17 cellular contexts compared by ENCODE assay signal in the genomic region with DNA sequence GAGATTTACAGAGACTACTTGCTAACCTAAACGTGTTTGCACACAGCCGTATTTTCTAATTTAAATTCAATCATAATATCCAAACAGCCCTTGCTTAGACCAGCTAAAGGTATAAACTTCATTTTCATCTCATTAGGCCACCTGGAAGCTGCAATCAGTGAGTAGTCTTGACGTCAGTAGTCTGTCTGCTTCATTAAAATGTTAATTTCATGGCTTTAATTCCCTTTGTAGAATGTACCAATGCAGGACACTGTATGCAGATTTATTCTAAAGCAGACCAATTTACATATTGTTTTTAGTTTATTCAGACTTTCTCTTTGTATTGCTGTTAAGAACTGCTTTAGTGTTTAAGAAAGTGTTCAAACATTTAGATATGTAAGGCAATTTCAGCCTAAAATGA.
"Had no signal": no experiment of that assay in that cellular context is flagged by ENCODE, and none has a peak within 500 bp of the region (broad histone marks: within the 10 kb centered on the region; RNA-seq: fewer than 3 reads in every experiment).

No MANE protein-coding gene starts in this region.

- H3K4me3 ChIP-seq: spleen, testis, tibial nerve, upper lobe of right lung, vagina had no signal

- H3K4me1 ChIP-seq: foreskin keratinocyte, spleen, tibial nerve, upper lobe of right lung, vagina had no signal

- DNase-seq: effector memory CD8-positive, alpha-beta T cell; erythroblast; foreskin keratinocyte; kidney glomerular epithelial cell; mammary epithelial cell; naive thymus-derived CD4-positive, alpha-beta T cell; spleen; stimulated activated CD4-positive, alpha-beta T cell treated with anti-CD3 and anti-CD28 coated beads, Interleukin-15, amount 100 ng/mL, for 24 hours; stimulated activated CD4-positive, alpha-beta T cell treated with anti-CD3 and anti-CD28 coated beads, Interleukin-1b, Interleukin-23, amount 100 ng/mL, for 48 hours; stimulated activated CD4-positive, alpha-beta T cell treated with anti-CD3 and anti-CD28 coated beads, Interleukin-4, amount 100 ng/mL, for 24 hours; upper lobe of right lung had no signal

- H3K27me3 ChIP-seq: foreskin keratinocyte, neutrophil, spleen, testis, tibial nerve, upper lobe of right lung, vagina had no signal

- H3K27ac Mint-ChIP-seq: effector memory CD8-positive, alpha-beta T cell; stimulated activated memory B cell treated with anti-CD40 and anti-IgM and Interleukin-4, amounts not matched to agents 10 μg/mL and 1 μg/mL and 100 μg/mL, for 72 hours; stimulated activated naive CD8-positive, alpha-beta T cell treated with anti-CD3 and anti-CD28 coated beads, Interleukin-15, Interleukin-2, amounts not matched to agents 100 ng/mL and 50 ng/mL, for 24 hours had no signal

- H3K9me3 ChIP-seq: neutrophil, testis, upper lobe of right lung, vagina had no signal

- H3K27me3 Mint-ChIP-seq: effector memory CD8-positive, alpha-beta T cell; naive thymus-derived CD4-positive, alpha-beta T cell; stimulated activated memory B cell treated with anti-CD40 and anti-IgM and Interleukin-4, amounts not matched to agents 10 μg/mL and 1 μg/mL and 100 μg/mL, for 72 hours; stimulated activated naive CD8-positive, alpha-beta T cell treated with anti-CD3 and anti-CD28 coated beads, Interleukin-15, Interleukin-2, amounts not matched to agents 100 ng/mL and 50 ng/mL, for 24 hours had no signal

- H3K27ac ChIP-seq: foreskin keratinocyte, neutrophil, spleen, testis, tibial nerve, upper lobe of right lung, vagina had no signal

- H3K36me3 ChIP-seq: neutrophil, tibial nerve, upper lobe of right lung, vagina had no signal

- H3K4me3 Mint-ChIP-seq: effector memory CD8-positive, alpha-beta T cell; naive thymus-derived CD4-positive, alpha-beta T cell; stimulated activated memory B cell treated with anti-CD40 and anti-IgM and Interleukin-4, amounts not matched to agents 10 μg/mL and 1 μg/mL and 100 μg/mL, for 72 hours; stimulated activated naive CD8-positive, alpha-beta T cell treated with anti-CD3 and anti-CD28 coated beads, Interleukin-15, Interleukin-2, amounts not matched to agents 100 ng/mL and 50 ng/mL, for 24 hours had no signal
